In the genomic region with DNA sequence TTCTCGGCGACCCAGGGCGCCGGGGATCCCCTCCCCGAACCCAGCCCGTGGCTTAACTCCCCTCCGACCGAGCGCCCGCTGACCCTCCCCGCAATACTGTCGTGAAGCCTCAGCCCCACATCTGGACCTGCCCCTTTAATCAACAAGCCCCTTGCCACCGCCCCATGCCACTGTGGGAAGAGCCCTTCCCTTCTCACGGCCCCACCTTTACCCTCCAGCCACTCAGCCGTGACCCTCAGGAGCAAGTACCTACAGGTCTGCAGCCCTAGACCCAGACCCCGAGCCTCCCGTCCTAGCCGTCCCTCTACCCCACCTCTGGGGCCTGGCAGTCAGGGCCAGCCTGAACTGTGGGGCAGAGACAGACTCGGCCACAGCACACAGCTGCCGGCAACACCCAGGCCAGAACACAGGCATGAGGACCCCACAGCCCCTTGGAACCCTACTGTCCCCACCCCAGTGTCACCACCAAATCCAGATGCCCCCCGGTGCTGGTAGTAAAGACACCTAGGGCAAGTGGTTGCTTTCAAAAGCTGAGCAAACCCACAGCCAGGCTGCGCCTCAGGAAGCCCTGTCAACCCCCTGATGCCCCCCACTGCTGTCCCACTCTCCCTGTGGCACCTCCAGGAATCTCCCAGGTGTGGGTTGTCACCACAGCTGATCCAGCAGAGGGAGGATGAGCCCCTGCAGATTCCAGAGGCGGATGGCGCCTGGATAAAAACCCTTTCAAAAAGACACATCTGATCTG, we compare ENCODE assay signal across 9 cellular contexts. TPM values are rescaled to one million over a fixed set of nuclear protein-coding genes. Genes with fewer than 3 reads are reported as not detected.
DNase-seq lines count a peak whose midpoint lies in the region; ATAC-seq and TF ChIP-seq lines count a peak whose summit lies in the region.
"Had no signal": no experiment of that assay in that cellular context is flagged by ENCODE, and none has a peak within 500 bp of the region (broad histone marks: within the 10 kb centered on the region; RNA-seq: fewer than 3 reads in every experiment).

No MANE protein-coding gene starts in this region.

- H3K4me3 ChIP-seq in BLaER1, result peak overlapping the region; percentile 77
- peak overlapping the region; percentile 45 for H3K4me3 ChIP-seq in RWPE2 (ENCODE audit: severe bottlenecking)
- peak overlapping the region; percentile 45 to 78 (median 60) for H3K4me3 ChIP-seq in esophagus squamous epithelium
- H3K4me3 ChIP-seq in neuron (ENCODE audit: low read length), result peak overlapping the region; percentile 49

- H3K9me3 ChIP-seq in BLaER1 (no peaks in the 10 kb centered on the region), RWPE2 (ENCODE audit: severe bottlenecking) (no peaks in the 10 kb centered on the region), esophagus squamous epithelium (no peaks in the 10 kb centered on the region), neuron (ENCODE audit: low read length) (no peaks in the 10 kb centered on the region)

- H3K27ac ChIP-seq in BLaER1 (no peak overlapping the region), RWPE2 (ENCODE audit: poor library complexity, severe bottlenecking) (no peak overlapping the region), esophagus squamous epithelium (peak overlapping the region; percentile 64 to 90 (median 80))

- H3K4me1 ChIP-seq in BLaER1 (peaks cover 18% of the 10 kb centered on the region), RWPE2 (ENCODE audit: insufficient read depth, poor library complexity, severe bottlenecking) (peaks cover 8% of the 10 kb centered on the region), esophagus squamous epithelium (peaks cover 25 to 59% (median 28%) of the 10 kb centered on the region in 3 donors), neuron (ENCODE audit: insufficient read depth, low read length) (peaks cover 19% of the 10 kb centered on the region)

- peak overlapping the region; percentile 100 for H3K4me2 ChIP-seq in BLaER1

- DNase-seq in RWPE2 (ENCODE audit: low spot score), result no peak
- DNase-seq in esophagus squamous epithelium (lab: John Stamatoyannopoulos, UW), result no peak
- no peak for DNase-seq in stimulated activated CD4-positive, alpha-beta T cell treated with anti-CD3 and anti-CD28 coated beads, Interleukin-4, amount 100 ng/mL, for 4 hours
- DNase-seq in activated naive CD4-positive, alpha-beta T cell treated with anti-CD3 and anti-CD28 coated beads, Interleukin-2, amount 50 U/mL, for 16 hours, result no peak
- DNase-seq: stimulated activated CD4-positive, alpha-beta T cell treated with anti-CD3 and anti-CD28 coated beads, Interleukin-12 subunit alpha, Interleukin-12 subunit beta, amount 100 ng/mL, for 4 hours had no signal

- peaks cover 12% of the 10 kb centered on the region for H4K20me1 ChIP-seq in BLaER1

- peak; percentile 6; the same call in 1 of the 3 replicates for ATAC-seq in RWPE2 (ENCODE audit: low read depth)
- ATAC-seq in HG02852 (IDR thresholded peaks at IDR 0.05; ENCODE audit: unreplicated experiment), result no peak
- no peak for ATAC-seq in GM19463 (IDR thresholded peaks at IDR 0.05; ENCODE audit: unreplicated experiment)

- H3K27me3 ChIP-seq in BLaER1, result peaks cover 57% of the 10 kb centered on the region
- H3K27me3 ChIP-seq in RWPE2 (ENCODE audit: insufficient read depth, poor library complexity, severe bottlenecking), result no peaks in the 10 kb centered on the region
- H3K27me3 ChIP-seq in esophagus squamous epithelium, result peaks cover 0 to 45% (median 0%) of the 10 kb centered on the region in 4 donors
- peaks cover 52% of the 10 kb centered on the region for H3K27me3 ChIP-seq in neuron (ENCODE audit: insufficient read depth, low read length)

- intact Hi-C loops in esophagus squamous epithelium (cut with DNase I), result loop anchor here (10.0 kb wide), 2 partner anchors 198 to 418 kb away; partner anchors contain the start of gene DLX3

- WGBS in esophagus squamous epithelium, 2 donors, result 23 to 43% methylated on average over 5 to 8 of the region's 24 CpGs

- peak overlapping the region; percentile 55 for H3K9ac ChIP-seq in BLaER1

- no peak for TF ChIP-seq POLR2A in esophagus squamous epithelium (IDR thresholded peaks at IDR 0.05)

- TF ChIP-seq CTCF in RWPE2 (IDR thresholded peaks at IDR 0.05; ENCODE audit: poor library complexity, severe bottlenecking) (no peak), esophagus squamous epithelium (IDR thresholded peaks at IDR 0.05) (no peak)

- no peaks in the 10 kb centered on the region for H3K36me3 ChIP-seq in BLaER1
- no peaks in the 10 kb centered on the region for H3K36me3 ChIP-seq in RWPE2 (ENCODE audit: low read depth)
- H3K36me3 ChIP-seq in esophagus squamous epithelium, result no peaks in the 10 kb centered on the region
- no peaks in the 10 kb centered on the region for H3K36me3 ChIP-seq in neuron (ENCODE audit: insufficient read depth, low read length)

- peak overlapping the region; percentile 76 for H2AFZ ChIP-seq in neuron (ENCODE audit: low read depth, low read length)

RNA-seq across cellular contexts. Expression of gene NXPH3, which starts 1.4 kb away (rescaled TPM):
- 1 to 10 TPM in 2 of 4 donors, under 1 TPM in 2; 0.53 to 3.8 (median 1.5) TPM for total RNA-seq in esophagus squamous epithelium

Comparison
In these comparisons a context has a peak if more than half of its experiments do, and no peak if none do; other contexts are left out.
1. H3K27ac ChIP-seq: peak in esophagus squamous epithelium (4 of 4); none in BLaER1 (single experiment) and RWPE2 (single experiment).
2. Peak in every context shown above with its lines, with median percentiles within 50 percentile points of each other: H3K4me3 ChIP-seq.